In the genomic region with DNA sequence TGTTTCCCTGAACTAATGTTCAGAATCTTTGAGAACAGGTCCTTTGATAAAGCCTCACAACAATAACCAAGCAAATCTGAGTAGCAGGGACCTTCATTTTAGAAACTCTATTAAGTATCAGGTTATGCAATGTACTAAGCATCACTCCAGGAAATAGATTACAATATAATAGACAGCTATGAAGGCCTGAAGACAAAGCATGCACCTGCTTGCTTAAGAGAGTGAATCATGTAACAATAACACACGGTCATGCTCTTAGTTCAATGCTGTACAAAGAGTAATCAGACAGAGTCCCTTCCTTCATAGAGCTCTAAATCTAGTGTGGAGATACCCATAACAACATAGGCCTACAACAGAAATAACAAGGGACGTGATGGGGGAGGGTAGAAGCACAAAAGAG, we compare ENCODE assay signal across 15 cellular contexts. TPM values are rescaled to one million over a fixed set of nuclear protein-coding genes. Genes with fewer than 3 reads are reported as not detected.
A peak's percentile ranks its signal among the peaks of the same experiment; 100 is the strongest.
DNase-seq lines count a peak whose midpoint lies in the region; ATAC-seq, FAIRE-seq and TF ChIP-seq lines count a peak whose summit lies in the region.
"Had no signal": no experiment of that assay in that cellular context is flagged by ENCODE, and none has a peak within 500 bp of the region (broad histone marks: within the 10 kb centered on the region; RNA-seq: fewer than 3 reads in every experiment).

No MANE protein-coding gene starts in this region.

- H3K9me3 Mint-ChIP-seq in Calu3 (ENCODE audit: low read depth, unreplicated experiment): no peaks in the 10 kb centered on the region
- H3K9me3 Mint-ChIP-seq in CD4-positive, alpha-beta memory T cell: no peaks in the 10 kb centered on the region
- H3K9me3 Mint-ChIP-seq: activated CD4-positive, alpha-beta memory T cell treated with anti-CD3 and anti-CD28 coated beads, Interleukin-2, amount 10 ng/mL, durations not matched to agents 7 days and 5 days; effector memory CD8-positive, alpha-beta T cell had no signal

- H3K27me3 Mint-ChIP-seq in Calu3 (ENCODE audit: unreplicated experiment): no peaks in the 10 kb centered on the region
- H3K27me3 Mint-ChIP-seq in CD4-positive, alpha-beta memory T cell: no peaks in the 10 kb centered on the region
- H3K27me3 Mint-ChIP-seq: activated CD4-positive, alpha-beta memory T cell treated with anti-CD3 and anti-CD28 coated beads, Interleukin-2, amount 10 ng/mL, durations not matched to agents 7 days and 5 days; effector memory CD8-positive, alpha-beta T cell had no signal

- BruUV-seq in Calu3 (replicated peaks; lab: Mats Ljungman, UMichigan): no TSS peak

- H3K9me3 ChIP-seq in Peyer's patch: no peaks in the 10 kb centered on the region
- no peaks in the 10 kb centered on the region for H3K9me3 ChIP-seq in CD4-positive, alpha-beta memory T cell (ENCODE audit: control insufficient read depth in 1 of 2, low read length in 2 of 2)
- H3K9me3 ChIP-seq: SJCRH30 had no signal

- DNase-seq in Calu3 (peak; percentile 39), NCI-H146 treated with DMSO at 0.1 percent for 48 hours (lab: John Stamatoyannopoulos, UW; ENCODE audit: unreplicated experiment) (peak; percentile 56), Peyer's patch (no peak), amniotic stem cell (lab: John Stamatoyannopoulos, UW) (no peak), GM10248 (ENCODE audit: extremely low spot score) (no peak)
- no peak for DNase-seq in CD4-positive, alpha-beta memory T cell
- DNase-seq: activated CD4-positive, alpha-beta memory T cell treated with anti-CD3 and anti-CD28 coated beads, Interleukin-2, amount 10 ng/mL, durations not matched to agents 7 days and 5 days; effector memory CD8-positive, alpha-beta T cell; glutamatergic neuron; KG1; SJCRH30 had no signal

- H3K36me3 ChIP-seq in Peyer's patch: no peaks in the 10 kb centered on the region
- no peaks in the 10 kb centered on the region for H3K36me3 ChIP-seq in CD4-positive, alpha-beta memory T cell (ENCODE audit: insufficient read depth, low read length)
- H3K36me3 ChIP-seq: SJCRH30 had no signal

- H3K36me3 Mint-ChIP-seq in Calu3 (ENCODE audit: insufficient read depth, unreplicated experiment): peaks cover 22% of the 10 kb centered on the region
- H3K36me3 Mint-ChIP-seq in CD4-positive, alpha-beta memory T cell: no peaks in the 10 kb centered on the region

- H3K4me1 ChIP-seq in Peyer's patch: peaks cover 0 to 15% (median 0%) of the 10 kb centered on the region in 4 donors
- H3K4me1 ChIP-seq in CD4-positive, alpha-beta memory T cell (ENCODE audit: insufficient read depth, low read length): no peaks in the 10 kb centered on the region
- H3K4me1 ChIP-seq: SJCRH30 had no signal

- no peak overlapping the region for H3K4me3 ChIP-seq in Peyer's patch
- H3K4me3 ChIP-seq in CD4-positive, alpha-beta memory T cell (ENCODE audit: low read length in 2 of 2): no peak overlapping the region
- H3K4me3 ChIP-seq: SJCRH30 had no signal

- no peak overlapping the region for H3K4me3 Mint-ChIP-seq in Calu3 (ENCODE audit: low read depth, unreplicated experiment)
- H3K4me3 Mint-ChIP-seq in CD4-positive, alpha-beta memory T cell: no peak overlapping the region
- H3K4me3 Mint-ChIP-seq: activated CD4-positive, alpha-beta memory T cell treated with anti-CD3 and anti-CD28 coated beads, Interleukin-2, amount 10 ng/mL, durations not matched to agents 7 days and 5 days; effector memory CD8-positive, alpha-beta T cell had no signal

- CTCF ChIA-PET in Calu3 (lab: Charles Lee) (interaction anchor here (0.5 to 1.8 kb wide), 4 partner anchors 8 to 1346 kb away, joined by 4 to 6 read pairs (median 6); partner anchors contain the start of genes CMPK1 and STIL), GM10248 (lab: Yijun Ruan, JAX) (interaction anchor here (1.5 to 3.5 kb wide), 2 partner anchors 8 to 13 kb away, joined by 4 to 14 read pairs; no protein-coding TSS in a partner anchor)
- CTCF ChIA-PET in CD4-positive, alpha-beta memory T cell (lab: Charles Lee; ENCODE audit: partially characterized antibody): interaction anchor here (1.1 to 1.4 kb wide), 2 partner anchors 107 to 147 kb away, joined by 3 read pairs; no protein-coding TSS in a partner anchor

- H3K27ac ChIP-seq in Peyer's patch: peak overlapping the region in 3 of 4 donors; percentile 28 to 81 (median 65)
- H3K27ac ChIP-seq in CD4-positive, alpha-beta memory T cell (ENCODE audit: low read depth, low read length): no peak overlapping the region
- H3K27ac ChIP-seq: SJCRH30 had no signal

- intact Hi-C loops in Calu3 (cut with micrococcal nuclease; ENCODE audit: unreplicated experiment): loop anchor here (10.0 kb wide), 1 partner anchor 1641 kb away; the partner anchor contains the start of genes GPBP1L1 and TMEM69
- intact Hi-C loops in CD4-positive, alpha-beta memory T cell (cut with micrococcal nuclease): no loop called here

- no peak for TF ChIP-seq CTCF in Calu3 (IDR thresholded peaks at IDR 0.05; ENCODE audit: unreplicated experiment)
- TF ChIP-seq CTCF in Peyer's patch (IDR thresholded peaks at IDR 0.05): no peak
- TF ChIP-seq CTCF in GM10248 (IDR thresholded peaks at IDR 0.05; ENCODE audit: control extremely low read depth, extremely low read depth, low read depth, missing control alignments): no peak

- FAIRE-seq in islet of Langerhans (lab: Jason Lieb, UNC): peak; percentile 72
- FAIRE-seq: GM19239 had no signal

- H3K27me3 ChIP-seq in Peyer's patch: no peaks in the 10 kb centered on the region
- H3K27me3 ChIP-seq in CD4-positive, alpha-beta memory T cell (ENCODE audit: insufficient read depth, low read length): no peaks in the 10 kb centered on the region
- H3K27me3 ChIP-seq: SJCRH30 had no signal

- no peak for TF ChIP-seq POLR2A in Peyer's patch (IDR thresholded peaks at IDR 0.05)

- peaks cover 16% of the 10 kb centered on the region for H3K4me1 Mint-ChIP-seq in Calu3 (ENCODE audit: low read depth, unreplicated experiment)
- H3K4me1 Mint-ChIP-seq in CD4-positive, alpha-beta memory T cell: no peaks in the 10 kb centered on the region
- H3K4me1 Mint-ChIP-seq: activated CD4-positive, alpha-beta memory T cell treated with anti-CD3 and anti-CD28 coated beads, Interleukin-2, amount 10 ng/mL, durations not matched to agents 7 days and 5 days had no signal

- ATAC-seq in HG03354 (IDR thresholded peaks at IDR 0.05; ENCODE audit: poor library complexity, severe bottlenecking, unreplicated experiment): no peak
- ATAC-seq: effector memory CD8-positive, alpha-beta T cell; left lobe of liver had no signal

- peak overlapping the region; percentile 94 for H3K27ac Mint-ChIP-seq in Calu3 (ENCODE audit: unreplicated experiment)
- H3K27ac Mint-ChIP-seq in CD4-positive, alpha-beta memory T cell: no peak overlapping the region
- H3K27ac Mint-ChIP-seq: activated CD4-positive, alpha-beta memory T cell treated with anti-CD3 and anti-CD28 coated beads, Interleukin-2, amount 10 ng/mL, durations not matched to agents 7 days and 5 days had no signal

- POLR2A ChIA-PET in CD4-positive, alpha-beta memory T cell (lab: Charles Lee; ENCODE audit: partially characterized antibody): no interaction called here
- POLR2A ChIA-PET in GM10248 (lab: Yijun Ruan, JAX): no interaction called here

RNA-seq across cellular contexts. Expression of gene CMPK1, which starts 8.1 kb away (rescaled TPM):
- total RNA-seq in Calu3 (2022): 162 and 170 TPM in 2 replicates
- total RNA-seq in Peyer's patch: 100 to 1,000 TPM in 3 of 4 donors, 10 to 100 TPM in 1; 80.0 to 204 (median 111) TPM
- total RNA-seq in CD4-positive, alpha-beta memory T cell: 100 to 1,000 TPM; 152 to 153 TPM
- polyA plus RNA-seq in CD4-positive, alpha-beta memory T cell: 100 to 1,000 TPM; 180 to 216 TPM

RNA-seq across cellular contexts. Expression of gene STIL, which starts 11.6 kb away (rescaled TPM):
- 52.5 and 62.4 TPM in 2 replicates for total RNA-seq in Calu3 (2022)
- total RNA-seq in Peyer's patch: 10 to 100 TPM in 1 of 4 donors, 1 to 10 TPM in 3; 4.5 to 14.0 (median 6.7) TPM
- 1 to 10 TPM; 1.6 to 2.6 TPM for total RNA-seq in CD4-positive, alpha-beta memory T cell
- under 1 TPM; 0.34 to 0.89 TPM for polyA plus RNA-seq in CD4-positive, alpha-beta memory T cell

Comparison
In these comparisons a context has a peak if more than half of its experiments do, and no peak if none do; other contexts are left out.
1. DNase-seq: peak in Calu3 (single experiment) and NCI-H146 treated with DMSO at 0.1 percent for 48 hours (single experiment); none in Peyer's patch (0 of 3), CD4-positive, alpha-beta memory T cell (0 of 5), amniotic stem cell (single experiment) and GM10248 (single experiment).